Comparison of ENCODE assay signal across 17 cellular contexts in genomic region chr12:114443607-114444421, GRCh38. TPM values are rescaled to one million over a fixed set of nuclear protein-coding genes. Genes with fewer than 3 reads are reported as not detected.
"Had no signal": no experiment of that assay in that cellular context is flagged by ENCODE, and none has a peak within 500 bp of the region (broad histone marks: within the 10 kb centered on the region; RNA-seq: fewer than 3 reads in every experiment).

No MANE protein-coding gene starts in this region.

- H3K36me3 ChIP-seq: suprapubic skin had no signal

- DNase-seq: activated B cell treated with CpG ODN at 0.5 μM for 24 hours; activated effector memory CD4-positive, alpha-beta T cell treated with Interleukin-2 at 50 U/mL for 16 hours; activated T-cell treated with anti-CD3 and anti-CD28 coated beads, Interleukin-2, amount 50 U/mL, for 1 hour; kidney glomerular epithelial cell; mammary epithelial cell; mucosa of descending colon; naive thymus-derived CD8-positive, alpha-beta T cell; nucleus accumbens; stimulated activated CD4-positive, alpha-beta T cell treated with anti-CD3 and anti-CD28 coated beads, Interleukin-2, amount 100 ng/mL, for 24 hours; stimulated activated naive CD4-positive, alpha-beta T cell treated with Interleukin-2 at 50 U/mL for 16 hours; T-helper 2 cell had no signal

- ATAC-seq: activated naive CD4-positive, alpha-beta T cell treated with anti-CD3 and anti-CD28 coated beads, Interleukin-2, amount 50 U/mL, for 72 hours; foreskin keratinocyte; mucosa of descending colon; naive thymus-derived CD8-positive, alpha-beta T cell; sciatic nerve had no signal

- H3K4me3 ChIP-seq: mucosa of descending colon, suprapubic skin had no signal

- H3K9me3 Mint-ChIP-seq: activated B cell treated with CpG ODN at 0.5 μM for 24 hours; activated naive CD4-positive, alpha-beta T cell treated with anti-CD3 and anti-CD28 coated beads, Interleukin-2, amount 50 U/mL, for 72 hours; naive thymus-derived CD8-positive, alpha-beta T cell had no signal

- H3K4me1 ChIP-seq: foreskin keratinocyte had no signal

- H3K4me1 Mint-ChIP-seq: activated B cell treated with CpG ODN at 0.5 μM for 24 hours had no signal

- H3K9me3 ChIP-seq: mucosa of descending colon, suprapubic skin had no signal

- H3K4me3 Mint-ChIP-seq: activated B cell treated with CpG ODN at 0.5 μM for 24 hours; naive thymus-derived CD8-positive, alpha-beta T cell had no signal

- H3K27ac Mint-ChIP-seq: activated B cell treated with CpG ODN at 0.5 μM for 24 hours; naive thymus-derived CD8-positive, alpha-beta T cell had no signal

- H3K27ac ChIP-seq: foreskin keratinocyte, suprapubic skin had no signal

RNA-seq across cellular contexts. Expression of gene TBX5, which starts 37.9 kb away (rescaled TPM):
- total RNA-seq: activated B cell treated with CpG ODN at 0.5 μM for 24 hours; activated naive CD4-positive, alpha-beta T cell treated with anti-CD3 and anti-CD28 coated beads, Interleukin-2, amount 50 U/mL, for 72 hours; bronchial epithelial cell; foreskin keratinocyte; mammary epithelial cell; mucosa of descending colon; naive thymus-derived CD8-positive, alpha-beta T cell; posterior vena cava; sciatic nerve had no signal
